In genomic region chr17:7839890-7840260, GRCh38 we compare ENCODE assay signal across 8 cellular contexts. TPM values are rescaled to one million over a fixed set of nuclear protein-coding genes. Genes with fewer than 3 reads are reported as not detected.
A peak's percentile ranks its signal among the peaks of the same experiment; 100 is the strongest.
DNase-seq lines count a peak whose midpoint lies in the region; ATAC-seq and TF ChIP-seq lines count a peak whose summit lies in the region.

No MANE protein-coding gene starts in this region.

- no peak for ATAC-seq in activated T-cell treated with anti-CD3 and anti-CD28 coated beads, Interleukin-2, amount 50 U/mL, for 72 hours (replicated peaks in 1 of 2)

- H3K4me1 ChIP-seq in fibroblast of lung (ENCODE audit: control insufficient read depth, extremely low read depth, insufficient read depth, low read length) (peaks cover 26% of the 10 kb centered on the region), subcutaneous abdominal adipose tissue (ENCODE audit: control insufficient read depth in 5 of 5, insufficient read depth in 5 of 5, low read length in 5 of 5) (peaks cover 21 to 74% (median 51%) of the 10 kb centered on the region in 5 donors), tibial artery (peaks cover 4 to 67% (median 46%) of the 10 kb centered on the region in 4 donors)

- peak; percentile 35 to 59 for DNase-seq in activated T-cell treated with anti-CD3 and anti-CD28 coated beads, Interleukin-2, amount 50 U/mL, for 72 hours
- DNase-seq in activated T-cell treated with anti-CD3 and anti-CD28 coated beads for 4 hours (no peak), RWPE1 (ENCODE audit: low spot score) (no peak), fibroblast of lung (ENCODE audit: low read depth in 2 of 2) (peak; percentile 36 to 56), UCSD-AML1 (lab: John Stamatoyannopoulos, UW; ENCODE audit: unreplicated experiment) (no peak), GOT3 (lab: John Stamatoyannopoulos, UW) (no peak), tibial artery (no peak)

- POLR2A ChIA-PET in RWPE1 (lab: Yijun Ruan, JAX; ENCODE audit: low non-redundant PET), result interaction anchor here (1.2 kb wide), 1 partner anchor 17 kb away, joined by 7 read pairs; the partner anchor contains the start of gene NAA38

- peaks cover 7% of the 10 kb centered on the region for H3K36me3 ChIP-seq in fibroblast of lung (ENCODE audit: control insufficient read depth, insufficient read depth, low read length)
- peaks cover 0 to 11% (median 0%) of the 10 kb centered on the region in 5 donors for H3K36me3 ChIP-seq in subcutaneous abdominal adipose tissue (ENCODE audit: control insufficient read depth in 5 of 5, insufficient read depth in 5 of 5, low read length in 5 of 5)
- H3K36me3 ChIP-seq in tibial artery, result no peaks in the 10 kb centered on the region

- TF ChIP-seq CTCF in RWPE1 (conservative IDR thresholded peaks at IDR 0.05; ENCODE audit: low read depth), result no peak
- no peak for TF ChIP-seq CTCF in fibroblast of lung (conservative IDR thresholded peaks at IDR 0.05 in 1 of 2, IDR thresholded peaks at IDR 0.05 in 1 of 2; ENCODE audit: low read depth in 1 of 2, low read length in 2 of 2)
- no peak for TF ChIP-seq CTCF in tibial artery (IDR thresholded peaks at IDR 0.05)

- H4K20me1 ChIP-seq in fibroblast of lung (ENCODE audit: control insufficient read depth, extremely low read depth, insufficient read depth, low read length), result no peaks in the 10 kb centered on the region

- H3K79me2 ChIP-seq in fibroblast of lung (ENCODE audit: control insufficient read depth, insufficient read depth, low read length), result peaks cover 33% of the 10 kb centered on the region

- no peaks in the 10 kb centered on the region for H3K27me3 Mint-ChIP-seq in activated T-cell treated with anti-CD3 and anti-CD28 coated beads, Interleukin-2, amount 50 U/mL, for 72 hours (ENCODE audit: low read depth)

- intact Hi-C loops in tibial artery (cut with DNase I; ENCODE audit: low total_unique reads), result loop anchor here (10.0 kb wide), 1 partner anchor 315 kb away; the partner anchor contains the start of gene PER1

- no peak overlapping the region for H3K4me2 ChIP-seq in fibroblast of lung (ENCODE audit: extremely low read depth, insufficient read depth, low read length)

- H3K4me1 Mint-ChIP-seq in activated T-cell treated with anti-CD3 and anti-CD28 coated beads, Interleukin-2, amount 50 U/mL, for 72 hours (ENCODE audit: low read depth), result peaks cover 65% of the 10 kb centered on the region

- H3K9ac ChIP-seq in fibroblast of lung (ENCODE audit: insufficient read depth, low read length) (no peak overlapping the region), subcutaneous abdominal adipose tissue (ENCODE audit: low read length in 5 of 5) (peak overlapping the region in 1 of 5 donors; percentile 65)

- no peak overlapping the region for H3K27ac Mint-ChIP-seq in activated T-cell treated with anti-CD3 and anti-CD28 coated beads, Interleukin-2, amount 50 U/mL, for 72 hours

- H3K27ac ChIP-seq in RWPE1 (peak overlapping the region; percentile 75), fibroblast of lung (ENCODE audit: insufficient read depth, low read length) (no peak overlapping the region), subcutaneous abdominal adipose tissue (ENCODE audit: low read depth, low read length) (peak overlapping the region; percentile 100), tibial artery (peak overlapping the region in 1 of 2 donors; percentile 89)

- no peak overlapping the region for H2AFZ ChIP-seq in fibroblast of lung (ENCODE audit: low read length)

- H3K4me3 ChIP-seq in fibroblast of lung (replicated peaks in 1 of 4; ENCODE audit: control extremely low read depth in 1 of 4, insufficient read depth in 1 of 4, low read depth in 3 of 4, low read length in 4 of 4) (peak overlapping the region in 1 of 4 experiments; percentile 92), subcutaneous abdominal adipose tissue (ENCODE audit: low read depth in 1 of 5, low read length in 5 of 5) (no peak overlapping the region), tibial artery (no peak overlapping the region)

- H3K36me3 Mint-ChIP-seq in activated T-cell treated with anti-CD3 and anti-CD28 coated beads, Interleukin-2, amount 50 U/mL, for 72 hours (ENCODE audit: insufficient read depth in 2 of 2), result peaks cover 2% of the 10 kb centered on the region in 2 donors

- no peaks in the 10 kb centered on the region for H3K9me3 Mint-ChIP-seq in activated T-cell treated with anti-CD3 and anti-CD28 coated beads, Interleukin-2, amount 50 U/mL, for 72 hours

- H3K27me3 ChIP-seq in fibroblast of lung (ENCODE audit: control insufficient read depth, insufficient read depth, low read length) (no peaks in the 10 kb centered on the region), subcutaneous abdominal adipose tissue (ENCODE audit: control insufficient read depth in 5 of 5, insufficient read depth in 4 of 5, low read length in 5 of 5) (peaks cover 0 to 6% (median 0%) of the 10 kb centered on the region in 5 donors), tibial artery (no peaks in the 10 kb centered on the region)

- H3K4me3 Mint-ChIP-seq in activated T-cell treated with anti-CD3 and anti-CD28 coated beads, Interleukin-2, amount 50 U/mL, for 72 hours, result peak overlapping the region; percentile 91 to 100

- CTCF ChIA-PET in RWPE1 (lab: Yijun Ruan, JAX), result interaction anchor here (0.6 to 1.7 kb wide), 2 partner anchors 11 to 167 kb away, joined by 3 to 4 read pairs; no protein-coding TSS in a partner anchor

- no peaks in the 10 kb centered on the region for H3K9me3 ChIP-seq in fibroblast of lung (ENCODE audit: control insufficient read depth, insufficient read depth, low read depth, low read length)
- H3K9me3 ChIP-seq in subcutaneous abdominal adipose tissue (ENCODE audit: control insufficient read depth in 5 of 5, low read length in 5 of 5), result no peaks in the 10 kb centered on the region
- H3K9me3 ChIP-seq in tibial artery, result no peaks in the 10 kb centered on the region

RNA-seq across cellular contexts. Expression of gene KDM6B, which starts 5.9 kb away (rescaled TPM):
- total RNA-seq in activated T-cell treated with anti-CD3 and anti-CD28 coated beads, Interleukin-2, amount 50 U/mL, for 72 hours, result 10 to 100 TPM; 73.7 to 83.5 TPM
- 9.4 and 12.3 TPM in 2 replicates for total RNA-seq in fibroblast of lung
- 0.68 and 1.1 TPM in 2 replicates for polyA plus RNA-seq in fibroblast of lung
- 3.8 and 4.6 TPM in 2 replicates for polyA plus RNA-seq in fibroblast of lung (2012)
- polyA minus RNA-seq in fibroblast of lung (ENCODE audit: low replicate concordance), result 7.9 and 9.3 TPM in 2 replicates

RNA-seq across cellular contexts. Expression of gene TMEM88, which starts 15.0 kb away (rescaled TPM):
- total RNA-seq in activated T-cell treated with anti-CD3 and anti-CD28 coated beads, Interleukin-2, amount 50 U/mL, for 72 hours, result 1 to 10 TPM; 5.2 to 5.3 TPM
- total RNA-seq in fibroblast of lung, result 0.17 TPM in 1 of 2 replicates, not detected in the other
- polyA plus RNA-seq in fibroblast of lung, result 0.07 TPM in 1 of 2 replicates, not detected in the other
- polyA plus RNA-seq in fibroblast of lung (2012), result 0.21 and 0.41 TPM in 2 replicates
- polyA minus RNA-seq in fibroblast of lung (ENCODE audit: low replicate concordance), result 0.51 TPM in 1 of 2 replicates, not detected in the other

RNA-seq across cellular contexts. Expression of gene NAA38, which starts 17.5 kb away (rescaled TPM):
- 10 to 100 TPM; 42.7 to 43.5 TPM for total RNA-seq in activated T-cell treated with anti-CD3 and anti-CD28 coated beads, Interleukin-2, amount 50 U/mL, for 72 hours
- total RNA-seq in fibroblast of lung, result 41.6 and 78.9 TPM in 2 replicates
- polyA plus RNA-seq in fibroblast of lung, result 31.0 and 40.7 TPM in 2 replicates
- polyA plus RNA-seq in fibroblast of lung (2012), result 109 and 133 TPM in 2 replicates
- polyA minus RNA-seq in fibroblast of lung (ENCODE audit: low replicate concordance), result 35.1 and 44.9 TPM in 2 replicates

RNA-seq across cellular contexts. Expression of gene CYB5D1, which starts 17.9 kb away (rescaled TPM):
- 10 to 100 TPM in 1 of 2 donors, 1 to 10 TPM in 1; 6.7 to 10.2 TPM for total RNA-seq in activated T-cell treated with anti-CD3 and anti-CD28 coated beads, Interleukin-2, amount 50 U/mL, for 72 hours
- 6.9 and 7.4 TPM in 2 replicates for total RNA-seq in fibroblast of lung
- 6.8 and 8.7 TPM in 2 replicates for polyA plus RNA-seq in fibroblast of lung
- 6.5 and 7.3 TPM in 2 replicates for polyA plus RNA-seq in fibroblast of lung (2012)
- polyA minus RNA-seq in fibroblast of lung (ENCODE audit: low replicate concordance), result 11.5 and 14.4 TPM in 2 replicates

RNA-seq across cellular contexts. Expression of gene CHD3, which starts 48.7 kb away (rescaled TPM):
- total RNA-seq in activated T-cell treated with anti-CD3 and anti-CD28 coated beads, Interleukin-2, amount 50 U/mL, for 72 hours, result 100 to 1,000 TPM; 133 to 140 TPM
- total RNA-seq in fibroblast of lung, result 144 and 165 TPM in 2 replicates
- polyA plus RNA-seq in fibroblast of lung, result 23.6 and 23.8 TPM in 2 replicates
- 59.8 and 78.0 TPM in 2 replicates for polyA plus RNA-seq in fibroblast of lung (2012)
- 96.6 and 206 TPM in 2 replicates for polyA minus RNA-seq in fibroblast of lung (ENCODE audit: low replicate concordance)

Comparison
In these comparisons a context has a peak if more than half of its experiments do, and no peak if none do; other contexts are left out.
1. DNase-seq: peak in activated T-cell treated with anti-CD3 and anti-CD28 coated beads, Interleukin-2, amount 50 U/mL, for 72 hours (2 of 2) and fibroblast of lung (2 of 2); none in activated T-cell treated with anti-CD3 and anti-CD28 coated beads for 4 hours (single experiment), RWPE1 (single experiment), UCSD-AML1 (single experiment), GOT3 (single experiment) and tibial artery (0 of 2).